Comparison of ENCODE assay signal across 8 cellular contexts in the genomic region with DNA sequence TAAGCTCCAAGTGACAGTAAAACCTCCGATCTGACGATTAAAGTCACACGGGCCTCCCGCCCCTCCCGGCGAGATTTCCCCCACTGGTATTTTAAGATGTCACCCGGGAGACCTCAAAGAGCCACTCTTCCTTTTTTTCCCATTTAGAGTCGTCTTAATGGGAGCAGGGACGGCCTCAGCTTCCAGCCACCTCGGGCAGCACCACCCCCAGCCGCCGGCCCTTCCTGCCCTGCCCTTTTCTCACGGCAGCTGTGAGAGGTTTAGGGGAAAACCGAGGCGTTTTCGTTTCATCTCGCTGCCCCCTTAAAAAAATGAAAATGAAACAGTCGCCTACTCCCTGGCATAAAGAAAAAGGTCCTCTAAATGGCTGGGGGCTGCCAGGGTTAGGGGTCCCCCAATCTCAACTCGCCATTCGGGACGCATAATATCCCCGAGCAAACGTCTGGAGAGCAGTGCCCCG. TPM values are rescaled to one million over a fixed set of nuclear protein-coding genes. Genes with fewer than 3 reads are reported as not detected.
DNase-seq lines count a peak whose midpoint lies in the region; ATAC-seq, FAIRE-seq and TF ChIP-seq lines count a peak whose summit lies in the region.

No MANE protein-coding gene starts in this region.

- no peak for FAIRE-seq in HTR-8/SVneo (lab: Jason Lieb, UNC)

- intact Hi-C loops in lower lobe of right lung (cut with DNase I) (no loop called here), head of caudate nucleus (cut with DNase I) (no loop called here)

- H3K4me1 ChIP-seq in CD4-positive, CD25-positive, alpha-beta regulatory T cell (ENCODE audit: control insufficient read depth, insufficient read depth, low read length, poor library complexity, severe bottlenecking): peaks cover 67% of the 10 kb centered on the region
- H3K4me1 ChIP-seq in lower lobe of right lung: peaks cover 59% of the 10 kb centered on the region
- H3K4me1 ChIP-seq in BE2C: no peaks in the 10 kb centered on the region

- peaks cover 28% of the 10 kb centered on the region for H3K36me3 ChIP-seq in CD4-positive, CD25-positive, alpha-beta regulatory T cell (ENCODE audit: control insufficient read depth, insufficient read depth, low read length)
- H3K36me3 ChIP-seq in lower lobe of right lung (no peaks in the 10 kb centered on the region), BE2C (no peaks in the 10 kb centered on the region)

- H3K27me3 Mint-ChIP-seq in CD4-positive, CD25-positive, alpha-beta regulatory T cell: peaks cover 8% of the 10 kb centered on the region
- H3K27me3 Mint-ChIP-seq in IgD-negative memory B cell: no peaks in the 10 kb centered on the region
- no peaks in the 10 kb centered on the region for H3K27me3 Mint-ChIP-seq in activated T-helper 17 cell treated with anti-CD3 and anti-CD28 coated beads, Interleukin-2, amount 50 U/mL, for 72 hours

- H3K9me3 ChIP-seq in CD4-positive, CD25-positive, alpha-beta regulatory T cell (ENCODE audit: control insufficient read depth in 2 of 2, low read length in 2 of 2): no peaks in the 10 kb centered on the region
- no peaks in the 10 kb centered on the region for H3K9me3 ChIP-seq in lower lobe of right lung
- H3K9me3 ChIP-seq in BE2C: no peaks in the 10 kb centered on the region

- peak overlapping the region; percentile 97 to 100 (median 99) for H3K27ac Mint-ChIP-seq in CD4-positive, CD25-positive, alpha-beta regulatory T cell
- H3K27ac Mint-ChIP-seq in IgD-negative memory B cell: peak overlapping the region; percentile 90 to 99 (median 99)
- peak overlapping the region; percentile 94 for H3K27ac Mint-ChIP-seq in activated T-helper 17 cell treated with anti-CD3 and anti-CD28 coated beads, Interleukin-2, amount 50 U/mL, for 72 hours

- peak overlapping the region; percentile 95 to 99 (median 98) for H3K4me3 Mint-ChIP-seq in CD4-positive, CD25-positive, alpha-beta regulatory T cell
- H3K4me3 Mint-ChIP-seq in IgD-negative memory B cell: peak overlapping the region; percentile 86 to 100 (median 100)
- H3K4me3 Mint-ChIP-seq in activated T-helper 17 cell treated with anti-CD3 and anti-CD28 coated beads, Interleukin-2, amount 50 U/mL, for 72 hours: peak overlapping the region; percentile 92

- H3K4me1 Mint-ChIP-seq in CD4-positive, CD25-positive, alpha-beta regulatory T cell: peaks cover 10 to 63% (median 19%) of the 10 kb centered on the region in 4 donors
- H3K4me1 Mint-ChIP-seq in IgD-negative memory B cell: peaks cover 32 to 38% (median 32%) of the 10 kb centered on the region in 3 donors
- peaks cover 27% of the 10 kb centered on the region for H3K4me1 Mint-ChIP-seq in activated T-helper 17 cell treated with anti-CD3 and anti-CD28 coated beads, Interleukin-2, amount 50 U/mL, for 72 hours

- peak overlapping the region; percentile 98 for H3K27ac ChIP-seq in CD4-positive, CD25-positive, alpha-beta regulatory T cell (ENCODE audit: insufficient read depth, low read length, poor library complexity, severe bottlenecking)
- H3K27ac ChIP-seq in lower lobe of right lung: peak overlapping the region; percentile 80

- H3K4me3 ChIP-seq in CD4-positive, CD25-positive, alpha-beta regulatory T cell (ENCODE audit: low read depth, low read length): peak overlapping the region; percentile 99
- H3K4me3 ChIP-seq in lower lobe of right lung: peak overlapping the region; percentile 51
- no peak overlapping the region for H3K4me3 ChIP-seq in BE2C (ENCODE audit: low read depth, low read length)

- H3K36me3 Mint-ChIP-seq in CD4-positive, CD25-positive, alpha-beta regulatory T cell: peaks cover 24% of the 10 kb centered on the region
- H3K36me3 Mint-ChIP-seq in IgD-negative memory B cell: peaks cover 4% of the 10 kb centered on the region
- peaks cover 86% of the 10 kb centered on the region for H3K36me3 Mint-ChIP-seq in activated T-helper 17 cell treated with anti-CD3 and anti-CD28 coated beads, Interleukin-2, amount 50 U/mL, for 72 hours (ENCODE audit: low read depth)

- H3K9me3 Mint-ChIP-seq in CD4-positive, CD25-positive, alpha-beta regulatory T cell: peaks cover 0 to 2% (median 0%) of the 10 kb centered on the region in 7 donors
- no peaks in the 10 kb centered on the region for H3K9me3 Mint-ChIP-seq in IgD-negative memory B cell
- no peaks in the 10 kb centered on the region for H3K9me3 Mint-ChIP-seq in activated T-helper 17 cell treated with anti-CD3 and anti-CD28 coated beads, Interleukin-2, amount 50 U/mL, for 72 hours

- H3K27me3 ChIP-seq in CD4-positive, CD25-positive, alpha-beta regulatory T cell (ENCODE audit: control insufficient read depth, insufficient read depth, low read length): no peaks in the 10 kb centered on the region
- peaks cover 94% of the 10 kb centered on the region for H3K27me3 ChIP-seq in lower lobe of right lung (ENCODE audit: low read depth)
- H3K27me3 ChIP-seq in BE2C: peaks cover 87% of the 10 kb centered on the region

- no peak for TF ChIP-seq CTCF in lower lobe of right lung (IDR thresholded peaks at IDR 0.05)
- TF ChIP-seq CTCF in BE2C (IDR thresholded peaks at IDR 0.05; ENCODE audit: low read depth, low read length): no peak

- peak; percentile 50 to 75 (median 74) for DNase-seq in CD4-positive, CD25-positive, alpha-beta regulatory T cell
- DNase-seq in lower lobe of right lung (no peak), head of caudate nucleus (no peak), BE2C (no peak), HTR-8/SVneo (ENCODE audit: insufficient read length, low spot score) (no peak), NCI-H2196 (lab: John Stamatoyannopoulos, UW; ENCODE audit: unreplicated experiment) (no peak)

- no peak for ATAC-seq in CD4-positive, CD25-positive, alpha-beta regulatory T cell (ENCODE audit: low read depth in 2 of 2)
- no peak for ATAC-seq in activated T-helper 17 cell treated with anti-CD3 and anti-CD28 coated beads, Interleukin-2, amount 50 U/mL, for 72 hours (replicated peaks)
- ATAC-seq in lower lobe of right lung: no peak

RNA-seq across cellular contexts. Expression of a gene that starts 1.4 kb away (rescaled TPM):
- total RNA-seq in CD4-positive, CD25-positive, alpha-beta regulatory T cell: 268 TPM
- polyA plus RNA-seq in CD4-positive, CD25-positive, alpha-beta regulatory T cell: 10 to 100 TPM; 12.0 to 23.3 (median 15.8) TPM
- 30.1 TPM for polyA plus RNA-seq in IgD-negative memory B cell
- total RNA-seq in activated T-helper 17 cell treated with anti-CD3 and anti-CD28 coated beads, Interleukin-2, amount 50 U/mL, for 72 hours: 100 to 1,000 TPM; 116 to 145 TPM
- 13.1 TPM for total RNA-seq in lower lobe of right lung
- not detected for polyA plus RNA-seq in BE2C (2012; ENCODE audit: insufficient read depth, insufficient read length, low read depth)

Comparison
In these comparisons a context has a peak if more than half of its experiments do, and no peak if none do; other contexts are left out.
1. DNase-seq: peak in CD4-positive, CD25-positive, alpha-beta regulatory T cell (3 of 3); none in lower lobe of right lung (single experiment), head of caudate nucleus (0 of 42), BE2C (single experiment), HTR-8/SVneo (single experiment) and NCI-H2196 (single experiment).
2. Peak in every context shown above with its lines, with median percentiles within 50 percentile points of each other: H3K27ac Mint-ChIP-seq and H3K4me3 Mint-ChIP-seq.